Comparison of ENCODE assay signal across 20 cellular contexts in the genomic region with DNA sequence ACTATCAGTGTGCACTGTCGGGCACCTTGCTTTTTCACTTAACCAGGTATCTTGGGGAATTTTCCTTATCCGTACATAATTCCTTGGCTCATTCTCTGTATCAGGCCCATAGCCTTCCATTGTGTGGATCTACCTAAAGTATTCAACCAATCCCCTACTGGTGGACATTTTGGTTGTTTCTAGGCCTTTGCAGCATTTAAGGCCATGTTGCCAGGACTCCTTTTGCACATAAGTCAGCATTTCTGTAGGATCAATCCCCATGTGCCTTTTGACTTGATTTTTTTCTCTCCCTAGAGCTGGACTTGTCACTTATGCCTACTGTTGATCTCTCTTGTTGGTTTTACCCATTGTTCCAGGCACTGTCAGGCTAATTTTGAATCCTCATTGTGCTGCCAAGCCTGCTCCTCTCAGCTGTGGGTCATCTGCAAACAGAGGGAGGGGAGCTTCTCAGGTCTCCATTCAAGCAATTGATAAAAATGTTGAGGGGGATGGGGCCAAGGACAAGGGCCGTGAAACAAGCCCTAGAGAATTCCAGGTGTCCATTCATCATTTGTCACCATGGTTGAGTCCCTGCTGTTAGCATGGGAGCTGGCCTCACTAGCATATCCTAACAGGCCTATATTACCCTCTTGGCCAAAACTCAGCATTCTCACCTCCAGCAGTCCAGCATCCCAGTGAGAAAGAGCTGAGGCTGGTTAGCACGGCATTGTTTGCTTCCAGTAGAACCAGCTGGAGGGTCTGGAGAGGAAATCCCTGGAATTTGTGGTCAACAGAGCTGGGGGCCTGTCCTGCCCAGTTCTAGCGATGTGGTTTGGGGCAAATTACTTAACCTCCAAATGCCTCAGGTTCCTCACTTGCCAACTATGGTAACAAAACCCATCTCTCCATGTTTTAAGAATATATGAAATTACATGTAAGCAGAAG.
DNase-seq lines count a peak whose midpoint lies in the region; ATAC-seq, FAIRE-seq and TF ChIP-seq lines count a peak whose summit lies in the region.
"Had no signal": no experiment of that assay in that cellular context is flagged by ENCODE, and none has a peak within 500 bp of the region (broad histone marks: within the 10 kb centered on the region; RNA-seq: fewer than 3 reads in every experiment).

No MANE protein-coding gene starts in this region.

- 67% methylated on average over 5 of the region's 5 CpGs for WGBS in HepG2 (ENCODE audit: low lambda C conversion rate)
- 93% methylated on average over 3 of the region's 5 CpGs for WGBS in right lobe of liver (ENCODE audit: insufficient coverage, low coverage, low lambda C conversion rate, missing lambda C conversion rate)

- H2AFZ ChIP-seq in HepG2 (ENCODE audit: low read length): no peak overlapping the region

- no peak overlapping the region for H3K9ac ChIP-seq in HepG2 (ENCODE audit: insufficient read depth, low read depth, low read length)

- ATAC-seq in HepG2 (no peak), right lobe of liver (no peak), RWPE2 (ENCODE audit: low read depth) (no peak)
- ATAC-seq: foreskin keratinocyte; stimulated activated memory B cell treated with anti-CD40 and anti-IgM and Interleukin-4, amounts not matched to agents 10 μg/mL and 1 μg/mL and 100 μg/mL, for 72 hours had no signal

- DNase-seq in HepG2 (ENCODE audit: low spot score) (no peak), right lobe of liver (no peak), RWPE2 (ENCODE audit: low spot score) (peak; percentile 11), fibroblast of the aortic adventitia (ENCODE audit: low read depth) (peak; percentile 30), ureter (ENCODE audit: low spot score) (peak; percentile 18), T-helper 9 cell (no peak), NCI-H2029 treated with DMSO at 0.1 percent for 48 hours (lab: John Stamatoyannopoulos, UW) (no peak), inferior parietal cortex (ENCODE audit: extremely low spot score) (no peak)
- DNase-seq: activated CD4-positive, alpha-beta memory T cell treated with anti-CD3 and anti-CD28 coated beads for 36 hours; activated gamma-delta T cell; AML-193; effector CD8-positive, alpha-beta T cell; foreskin keratinocyte; NCI-H2171 treated with DMSO at 0.1 percent for 48 hours; uterus had no signal

- no peaks in the 10 kb centered on the region for H3K36me3 ChIP-seq in HepG2 (replicated peaks in 1 of 2; ENCODE audit: control insufficient read depth in 1 of 2, insufficient read depth in 2 of 2, low read length in 2 of 2)
- no peaks in the 10 kb centered on the region for H3K36me3 ChIP-seq in right lobe of liver
- no peaks in the 10 kb centered on the region for H3K36me3 ChIP-seq in RWPE2 (ENCODE audit: low read depth)
- H3K36me3 ChIP-seq: neutrophil, uterus had no signal

- no peaks in the 10 kb centered on the region for H4K20me1 ChIP-seq in HepG2 (ENCODE audit: insufficient read depth, low read length)

- TF ChIP-seq CTCF in HepG2 (CRISPR knock-in tag; IDR thresholded peaks at IDR 0.05): no peak
- TF ChIP-seq CTCF in right lobe of liver (IDR thresholded peaks at IDR 0.05): no peak
- no peak for TF ChIP-seq CTCF in RWPE2 (IDR thresholded peaks at IDR 0.05; ENCODE audit: poor library complexity, severe bottlenecking)
- no peak for TF ChIP-seq CTCF in fibroblast of the aortic adventitia (IDR thresholded peaks at IDR 0.05; ENCODE audit: insufficient read depth, low read length)

- H3K79me2 ChIP-seq in HepG2 (ENCODE audit: insufficient read depth, low read length): no peaks in the 10 kb centered on the region

- H3K27ac ChIP-seq in HepG2 (ENCODE audit: extremely low read length, insufficient read depth, low read length) (no peak overlapping the region), right lobe of liver (no peak overlapping the region), RWPE2 (ENCODE audit: poor library complexity, severe bottlenecking) (no peak overlapping the region)
- H3K27ac ChIP-seq: foreskin keratinocyte, neutrophil, uterus had no signal

- no peak overlapping the region for H3K4me2 ChIP-seq in HepG2 (ENCODE audit: low read depth, low read length)

- intact Hi-C loops in HepG2 (cut with micrococcal nuclease; ENCODE audit: unreplicated experiment): no loop called here
- intact Hi-C loops in right lobe of liver (cut with DNase I): no loop called here

- H3K4me3 ChIP-seq in HepG2 (replicated peaks in 1 of 3; ENCODE audit: insufficient read depth in 1 of 3, low read depth in 2 of 3, low read length in 3 of 3): no peak overlapping the region
- H3K4me3 ChIP-seq in right lobe of liver: no peak overlapping the region
- H3K4me3 ChIP-seq in RWPE2 (ENCODE audit: severe bottlenecking): no peak overlapping the region
- no peak overlapping the region for H3K4me3 ChIP-seq in fibroblast of the aortic adventitia (ENCODE audit: low read depth, low read length)
- H3K4me3 ChIP-seq: uterus had no signal

- no peak for FAIRE-seq in HepG2 (lab: Jason Lieb, UNC)
- FAIRE-seq: bronchial epithelial cell, D721Med, TTC549 had no signal

- TF ChIP-seq EP300 in HepG2 (IDR thresholded peaks at IDR 0.05; ENCODE audit: low read depth in 2 of 2, low read length in 2 of 2) (no peak), HepG2 (CRISPR knock-in tag; IDR thresholded peaks at IDR 0.05; ENCODE audit: borderline replicate concordance) (no peak)

- CTCF ChIA-PET in HepG2 (lab: Yijun Ruan, JAX; ENCODE audit: low intra/inter-chr PET ratio, low total read pairs): interaction anchor here (1.8 kb wide), 1 partner anchor 93 kb away, joined by 4 read pairs; no protein-coding TSS in a partner anchor

- peaks cover 53% of the 10 kb centered on the region for H3K4me1 ChIP-seq in HepG2 (ENCODE audit: insufficient read depth, low read length)
- peaks cover 0 to 19% (median 8%) of the 10 kb centered on the region in 4 donors for H3K4me1 ChIP-seq in right lobe of liver
- H3K4me1 ChIP-seq in RWPE2 (ENCODE audit: insufficient read depth, poor library complexity, severe bottlenecking): no peaks in the 10 kb centered on the region
- H3K4me1 ChIP-seq: foreskin keratinocyte, uterus had no signal

- BruUV-seq in HepG2 (replicated peaks; lab: Mats Ljungman, UMichigan): no TSS peak

- TF ChIP-seq POLR2A in HepG2 (IDR thresholded peaks at IDR 0.05; ENCODE audit: insufficient read depth in 1 of 2, low read depth in 2 of 2, low read length in 2 of 2): no peak
- no peak for TF ChIP-seq POLR2A in right lobe of liver (IDR thresholded peaks at IDR 0.05)

- in situ Hi-C loops in HepG2 (cut with HindIII; ENCODE audit: extremely low pct_ligation_motif_present, low pct_unique_long_range_greater_than_20kb): no loop called here

- peaks cover 0 to 4% of the 10 kb centered on the region in 2 experiments; a peak in 2 of 5 replicates for H3K27me3 ChIP-seq in HepG2 (ENCODE audit: control insufficient read depth in 1 of 2, insufficient read depth in 2 of 2, low read length in 2 of 2)
- no peaks in the 10 kb centered on the region for H3K27me3 ChIP-seq in right lobe of liver
- H3K27me3 ChIP-seq in RWPE2 (ENCODE audit: insufficient read depth, poor library complexity, severe bottlenecking): no peaks in the 10 kb centered on the region
- H3K27me3 ChIP-seq: foreskin keratinocyte, neutrophil, uterus had no signal

- TF ChIP-seq RAD21 in HepG2 (CRISPR knock-in tag; IDR thresholded peaks at IDR 0.05): no peak

- POLR2A ChIA-PET in HepG2 (lab: Yijun Ruan, JAX): interaction anchor here (1.3 to 7.7 kb wide), 2 partner anchors 180 to 224 kb away, joined by 4 to 59 read pairs; a partner anchor contains a TSS

- H3K9me3 ChIP-seq in HepG2 (ENCODE audit: low read length) (no peaks in the 10 kb centered on the region; the same call in 1 of the 2 replicates), right lobe of liver (no peaks in the 10 kb centered on the region), RWPE2 (ENCODE audit: severe bottlenecking) (peaks cover 4% of the 10 kb centered on the region)
- H3K9me3 ChIP-seq: neutrophil had no signal

TF ChIP-seq in HepG2, 621 proteins besides CTCF, POLR2A, EP300 and RAD21:
- no peak for TF ChIP-seq TCF12 (IDR thresholded peaks at IDR 0.05)
- TF ChIP-seq TCF12 (CRISPR knock-in tag; IDR thresholded peaks at IDR 0.05): no peak
- no peak for TF ChIP-seq SMARCE1 (IDR thresholded peaks at IDR 0.05; ENCODE audit: borderline replicate concordance)
- no peak for TF ChIP-seq SPEN (CRISPR knock-in tag; IDR thresholded peaks at IDR 0.05; ENCODE audit: low read depth)
- 0 out of 2 replicates have a peak, but pooled peaks have one; percentile 22 for TF ChIP-seq ZNF549 (CRISPR knock-in tag; IDR thresholded peaks at IDR 0.05)
- TF ChIP-seq MAFK (conservative IDR thresholded peaks at IDR 0.05 in 1 of 2, IDR thresholded peaks at IDR 0.05 in 1 of 2; ENCODE audit: low read length in 2 of 2): peak in 1 of 2 experiments; percentile 64; a peak in 3 of 4 replicates
- peak; percentile 38; the same call in 1 of the 2 replicates for TF ChIP-seq MAFF (IDR thresholded peaks at IDR 0.05; ENCODE audit: low read depth, low read length)
- TF ChIP-seq ZSCAN29 (CRISPR knock-in tag; conservative IDR thresholded peaks at IDR 0.05): no peak

Comparison
In these comparisons a context has a peak if more than half of its experiments do, and no peak if none do; other contexts are left out.
1. DNase-seq: peak in RWPE2 (single experiment), fibroblast of the aortic adventitia (single experiment) and ureter (single experiment); none in HepG2 (single experiment), right lobe of liver (0 of 3), T-helper 9 cell (single experiment), NCI-H2029 treated with DMSO at 0.1 percent for 48 hours (single experiment) and inferior parietal cortex (single experiment).